Comparison of ENCODE assay signal across 10 cellular contexts in genomic region chr3:183044547-183045229, GRCh38. TPM values are rescaled to one million over a fixed set of nuclear protein-coding genes. Genes with fewer than 3 reads are reported as not detected.
DNase-seq lines count a peak whose midpoint lies in the region; ATAC-seq, FAIRE-seq and TF ChIP-seq lines count a peak whose summit lies in the region.
"Had no signal": no experiment of that assay in that cellular context is flagged by ENCODE, and none has a peak within 500 bp of the region (broad histone marks: within the 10 kb centered on the region; RNA-seq: fewer than 3 reads in every experiment).

No MANE protein-coding gene starts in this region.

- peaks cover 25 to 55% (median 46%) of the 10 kb centered on the region in 3 donors for H3K36me3 Mint-ChIP-seq in immature natural killer cell

- H3K4me2 ChIP-seq in GM12878 (ENCODE audit: control insufficient read depth, insufficient read depth): peak overlapping the region; percentile 56

- H3K9me3 ChIP-seq in GM12878 (replicated peaks; ENCODE audit: control insufficient read depth, insufficient read depth, low read length) (no peaks in the 10 kb centered on the region), gastroesophageal sphincter (no peaks in the 10 kb centered on the region)

- CTCF ChIA-PET in GM12878 (lab: Yijun Ruan, JAX): interaction anchor here (0.9 to 1.6 kb wide), 3 partner anchors 78 to 334 kb away, joined by 3 to 4 read pairs (median 3); no protein-coding TSS in a partner anchor

- no peak overlapping the region for H3K4me3 Mint-ChIP-seq in immature natural killer cell

- H3K4me1 Mint-ChIP-seq in immature natural killer cell: peaks cover 3 to 13% of the 10 kb centered on the region in 2 donors

- H3K27me3 Mint-ChIP-seq in immature natural killer cell (ENCODE audit: low read depth in 3 of 3): peaks cover 0 to 4% (median 0%) of the 10 kb centered on the region in 3 donors

- H3K4me3 ChIP-seq in GM12878 (no peak overlapping the region), gastroesophageal sphincter (no peak overlapping the region)

- no peak for TF ChIP-seq POLR2A in GM12878 (IDR thresholded peaks at IDR 0.05; ENCODE audit: low read depth, low read length)
- TF ChIP-seq POLR2A in gastroesophageal sphincter (IDR thresholded peaks at IDR 0.05): no peak

- TF ChIP-seq CTCF in GM12878 (IDR thresholded peaks at IDR 0.05 in 2 of 3, conservative IDR thresholded peaks at IDR 0.05 in 1 of 3; ENCODE audit: control insufficient read depth in 2 of 3, extremely low read depth in 1 of 3, insufficient read depth in 1 of 3, low read depth in 3 of 3, low read length in 3 of 3) (no peak), gastroesophageal sphincter (IDR thresholded peaks at IDR 0.05) (no peak)

- POLR2A ChIA-PET in GM12878 (lab: Charles Lee): interaction anchor here (1.0 to 1.5 kb wide), 3 partner anchors 33 to 135 kb away, joined by 3 read pairs; no protein-coding TSS in a partner anchor

- H3K9ac ChIP-seq in GM12878 (ENCODE audit: control insufficient read depth, insufficient read depth, low read length): no peak overlapping the region

- H3K79me2 ChIP-seq in GM12878 (ENCODE audit: control insufficient read depth, insufficient read depth, low read length): no peaks in the 10 kb centered on the region

- TF ChIP-seq EP300 in GM12878 (IDR thresholded peaks at IDR 0.05; ENCODE audit: borderline replicate concordance in 1 of 2, control insufficient read depth in 1 of 2, low read depth in 2 of 2, low read length in 2 of 2): peak; percentile 83 to 85
- no peak for TF ChIP-seq EP300 in gastroesophageal sphincter (IDR thresholded peaks at IDR 0.05)

- H3K27me3 ChIP-seq in GM12878 (replicated peaks in 1 of 2; ENCODE audit: control insufficient read depth in 2 of 2, insufficient read depth in 2 of 2, low read length in 1 of 2) (no peaks in the 10 kb centered on the region), gastroesophageal sphincter (no peaks in the 10 kb centered on the region)

- SMC1A ChIA-PET in GM12878 (lab: Charles Lee; ENCODE audit: uncharacterized antibody, unreplicated experiment): interaction anchor here (0.7 to 2.2 kb wide), 5 partner anchors 9 to 328 kb away, joined by 3 to 6 read pairs (median 3); no protein-coding TSS in a partner anchor

- H2AFZ ChIP-seq in GM12878 (ENCODE audit: control insufficient read depth, low read depth, low read length): no peak overlapping the region

- RAD21 ChIA-PET in GM12878 (lab: Charles Lee; ENCODE audit: unreplicated experiment): interaction anchor here (0.8 kb wide), 1 partner anchor 330 kb away, joined by 3 read pairs; no protein-coding TSS in a partner anchor

- no TSS peak for BruUV-seq in GM12878 (replicated peaks; lab: Mats Ljungman, UMichigan)

- peaks cover 4% of the 10 kb centered on the region; the same call in 1 of the 2 replicates for H4K20me1 ChIP-seq in GM12878 (ENCODE audit: control insufficient read depth, insufficient read depth)

- 0 out of 2 replicates have a peak, but pooled peaks have one; percentile 11 for TF ChIP-seq RAD21 in GM12878 (IDR thresholded peaks at IDR 0.05; ENCODE audit: insufficient read depth, low read depth, low read length)

- peak; percentile 95 for FAIRE-seq in GM12878 (lab: Jason Lieb, UNC)

- intact Hi-C loops in GM12878 (cut with micrococcal nuclease; ENCODE audit: unreplicated experiment): loop anchor here (2.0 to 10.0 kb wide), 2 partner anchors 54 to 330 kb away; partner anchors contain the start of gene MCCC1

- 13% methylated on average over 11 of the region's 11 CpGs for WGBS in GM12878 (ENCODE audit: insufficient coverage, insufficient replicate concordance, low lambda C conversion rate, missing lambda C conversion rate)
- WGBS in gastroesophageal sphincter (ENCODE audit: low coverage in 1 of 2), 2 donors: 81 to 89% methylated on average over 3 to 9 of the region's 11 CpGs

- no peaks in the 10 kb centered on the region for H3K9me3 Mint-ChIP-seq in immature natural killer cell

- in situ Hi-C loops in GM12878 (cut with MboI) (no loop called here), KBM-7 (cut with MboI; ENCODE audit: low pct_unique_long_range_greater_than_20kb, low sequenced_read_pairs) (no loop called here)

- H3K27ac Mint-ChIP-seq in immature natural killer cell: peak overlapping the region in 2 of 6 donors; percentile 11 to 78

- H3K4me1 ChIP-seq in GM12878 (ENCODE audit: control insufficient read depth, insufficient read depth, low read length) (peaks cover 44% of the 10 kb centered on the region), gastroesophageal sphincter (no peaks in the 10 kb centered on the region)

- H3K36me3 ChIP-seq in GM12878 (ENCODE audit: control insufficient read depth in 2 of 2, insufficient read depth in 2 of 2, low read length in 1 of 2): peaks cover 1 to 13% of the 10 kb centered on the region in 2 experiments; a peak in 2 of 4 replicates
- peaks cover 0 to 89% of the 10 kb centered on the region in 2 donors for H3K36me3 ChIP-seq in gastroesophageal sphincter

- H3K27ac ChIP-seq in GM12878 (ENCODE audit: control insufficient read depth, insufficient read depth): peak overlapping the region; percentile 2; the same call in 1 of the 2 replicates
- no peak overlapping the region for H3K27ac ChIP-seq in gastroesophageal sphincter

- ATAC-seq in GM18870 (IDR thresholded peaks at IDR 0.05; ENCODE audit: unreplicated experiment) (peak; percentile 93), GM21619 (IDR thresholded peaks at IDR 0.05; ENCODE audit: unreplicated experiment) (peak; percentile 98), HG03175 (IDR thresholded peaks at IDR 0.05; ENCODE audit: unreplicated experiment) (peak; percentile 99), GM12878 (peak; percentile 95), gastroesophageal sphincter (no peak)
- ATAC-seq: stimulated activated naive CD8-positive, alpha-beta T cell treated with anti-CD3 and anti-CD28 coated beads, Interleukin-15, Interleukin-2, amounts not matched to agents 100 U/mL and 50 U/mL, for 24 hours had no signal

- DNase-seq in GM12878 (ENCODE audit: low read depth, low spot score) (peak; percentile 90), immature natural killer cell (no peak), NCI-H748 (lab: John Stamatoyannopoulos, UW; ENCODE audit: unreplicated experiment) (no peak), KBM-7 (no peak)
- DNase-seq: NCI-H1694; stimulated activated naive CD8-positive, alpha-beta T cell treated with anti-CD3 and anti-CD28 coated beads, Interleukin-15, Interleukin-2, amounts not matched to agents 100 U/mL and 50 U/mL, for 24 hours had no signal

TF ChIP-seq in GM12878, 131 proteins besides CTCF, POLR2A, EP300 and RAD21 (continues in another document):
- TF ChIP-seq BCLAF1 (IDR thresholded peaks at IDR 0.05): no peak
- TF ChIP-seq BMI1 (IDR thresholded peaks at IDR 0.05; ENCODE audit: borderline replicate concordance): peak; percentile 55; the same call in 1 of the 2 replicates
- TF ChIP-seq MTA3 (IDR thresholded peaks at IDR 0.05; ENCODE audit: borderline replicate concordance, low read length): peak; percentile 97; the same call in 1 of the 2 replicates
- TF ChIP-seq PAX5 (IDR thresholded peaks at IDR 0.05; ENCODE audit: borderline replicate concordance, low read depth, low read length): peak; percentile 95
- 0 out of 2 replicates have a peak, but pooled peaks have one; percentile 88 for TF ChIP-seq RCOR1 (conservative IDR thresholded peaks at IDR 0.05; ENCODE audit: low read depth, low read length)
- TF ChIP-seq ESRRA (IDR thresholded peaks at IDR 0.05; ENCODE audit: low read length): peak; percentile 88; the same call in 1 of the 2 replicates
- TF ChIP-seq CREM (IDR thresholded peaks at IDR 0.05; ENCODE audit: low read depth): peak; percentile 92
- TF ChIP-seq MEF2A (IDR thresholded peaks at IDR 0.05; ENCODE audit: insufficient read depth, low read depth, low read length): peak; percentile 98
- TF ChIP-seq POLR2AphosphoS5 (IDR thresholded peaks at IDR 0.05; ENCODE audit: low read length): 0 out of 2 replicates have a peak, but pooled peaks have one; percentile 33
- TF ChIP-seq SMARCA5 (IDR thresholded peaks at IDR 0.05): no peak

RNA-seq across cellular contexts. Expression of gene MCCC1, which starts 54.6 kb away (rescaled TPM):
- total RNA-seq in GM12878 (2013; cell fraction: nucleolus; rRNA removed): 94.9 and 97.3 TPM in 2 replicates
- 43.9 and 47.7 TPM in 2 replicates for total RNA-seq in GM12878 (2014; rRNA removed)
- 52.1 and 52.8 TPM in 2 replicates for total RNA-seq in GM12878 (2014; rRNA removed; fragmentation: Illumina TruSeq; extraction: Trizol)
- 40.0 and 41.9 TPM in 2 replicates for total RNA-seq in GM12878 (2021)
- 32.9 TPM for polyA plus RNA-seq in GM12878 (2011; ENCODE audit: low read depth)
- polyA plus RNA-seq in GM12878 (2011; rRNA removed): 62.6 and 68.3 TPM in 2 replicates
- 42.3 and 43.2 TPM in 2 replicates for polyA plus RNA-seq in GM12878 (2011; cell fraction: cytosol; rRNA removed)
- 66.7 and 76.5 TPM in 2 replicates for polyA plus RNA-seq in GM12878 (2011; cell fraction: nucleus; rRNA removed)
- 35.5 and 38.9 TPM in 2 replicates for polyA plus RNA-seq in GM12878 (2012)
- polyA plus RNA-seq in GM12878 (2014; fragmentation: Illumina TruSeq; extraction: Trizol): 46.3 and 52.3 TPM in 2 replicates
- polyA plus RNA-seq in GM12878 (2014; fragmentation: Nextera tagmentation; extraction: Ambion mirVana): 10 to 100 TPM; 35.0 to 38.7 TPM
- 39.8 and 41.3 TPM in 2 replicates for polyA plus RNA-seq in GM12878 (2014; rRNA removed)
- polyA plus RNA-seq in GM12878 (2016; fragmentation: Nextera tagmentation; extraction: Ambion mirVana): 10 to 100 TPM; 61.8 to 71.7 TPM
- 61.5 and 63.8 TPM in 2 replicates for polyA minus RNA-seq in GM12878 (2011; rRNA and poly(A)+ RNA removed)
- polyA minus RNA-seq in GM12878 (2011; cell fraction: cytosol; rRNA and poly(A)+ RNA removed): 22.0 and 33.5 TPM in 2 replicates
- polyA minus RNA-seq in GM12878 (2011; cell fraction: nucleus; rRNA and poly(A)+ RNA removed): 49.7 and 64.7 TPM in 2 replicates
- polyA plus RNA-seq in immature natural killer cell: 10 to 100 TPM; 15.2 to 35.5 (median 23.0) TPM
- total RNA-seq in gastroesophageal sphincter: 10 to 100 TPM; 32.2 to 44.4 (median 33.0) TPM
